In the genomic region with DNA sequence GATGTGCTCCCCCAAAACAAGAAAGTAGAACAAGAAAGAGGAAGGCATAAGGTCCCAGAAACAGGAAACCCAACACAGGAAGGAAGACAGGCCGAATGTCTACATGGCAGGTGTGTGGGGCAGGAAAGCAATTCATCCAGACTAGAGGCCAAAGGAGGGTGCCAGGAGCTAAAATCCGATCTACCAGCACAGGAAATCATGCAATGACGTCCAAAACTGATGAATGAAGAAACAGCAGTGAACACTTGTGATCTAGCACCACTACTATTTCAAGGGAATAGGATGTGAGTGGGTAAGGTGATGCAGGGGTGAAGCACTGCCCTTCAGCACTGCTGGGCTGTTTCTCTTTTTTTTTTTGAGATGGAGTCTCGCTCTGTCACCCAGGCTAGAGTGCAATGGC, we compare ENCODE assay signal across 13 cellular contexts. TPM values are rescaled to one million over a fixed set of nuclear protein-coding genes. Genes with fewer than 3 reads are reported as not detected.
DNase-seq lines count a peak whose midpoint lies in the region; ATAC-seq and TF ChIP-seq lines count a peak whose summit lies in the region.
"Had no signal": no experiment of that assay in that cellular context is flagged by ENCODE, and none has a peak within 500 bp of the region (broad histone marks: within the 10 kb centered on the region; RNA-seq: fewer than 3 reads in every experiment).

No MANE protein-coding gene starts in this region.

- no peaks in the 10 kb centered on the region for H3K9me3 ChIP-seq in left ventricle myocardium inferior (replicated peaks)
- no peaks in the 10 kb centered on the region for H3K9me3 ChIP-seq in Karpas-422 (ENCODE audit: low read length)

- no peaks in the 10 kb centered on the region for H3K9me3 Mint-ChIP-seq in stimulated activated naive CD8-positive, alpha-beta T cell treated with anti-CD3 and anti-CD28 coated beads, Interleukin-15, amount 100 ng/mL, for 72 hours
- H3K9me3 Mint-ChIP-seq: IgD-negative memory B cell, nephron had no signal

- no peak for TF ChIP-seq CTCF in left ventricle myocardium inferior (IDR thresholded peaks at IDR 0.05; ENCODE audit: borderline replicate concordance)

- H3K4me3 ChIP-seq in left ventricle myocardium inferior (no peak overlapping the region), Karpas-422 (ENCODE audit: low read length) (no peak overlapping the region)

- H3K27me3 Mint-ChIP-seq in stimulated activated naive CD8-positive, alpha-beta T cell treated with anti-CD3 and anti-CD28 coated beads, Interleukin-15, amount 100 ng/mL, for 72 hours: no peaks in the 10 kb centered on the region
- H3K27me3 Mint-ChIP-seq: IgD-negative memory B cell had no signal

- no peaks in the 10 kb centered on the region for H4K20me1 ChIP-seq in Karpas-422 (ENCODE audit: insufficient read depth, low read depth, low read length)

- H3K36me3 ChIP-seq in left ventricle myocardium inferior (peaks cover 40% of the 10 kb centered on the region), Karpas-422 (ENCODE audit: insufficient read depth, low read length) (no peaks in the 10 kb centered on the region)

- ATAC-seq in Right ventricle myocardium inferior: no peak
- peak; percentile 40 for ATAC-seq in stimulated activated naive CD8-positive, alpha-beta T cell treated with anti-CD3 and anti-CD28 coated beads, Interleukin-15, amount 100 ng/mL, for 72 hours
- ATAC-seq in HG03135 (IDR thresholded peaks at IDR 0.05; ENCODE audit: unreplicated experiment): no peak

- H3K79me2 ChIP-seq in Karpas-422 (ENCODE audit: low read length): no peaks in the 10 kb centered on the region

- peaks cover 30% of the 10 kb centered on the region for H3K4me1 Mint-ChIP-seq in stimulated activated naive CD8-positive, alpha-beta T cell treated with anti-CD3 and anti-CD28 coated beads, Interleukin-15, amount 100 ng/mL, for 72 hours

- peak overlapping the region; percentile 75 for H3K27ac ChIP-seq in left ventricle myocardium inferior (replicated peaks)
- no peak overlapping the region for H3K27ac ChIP-seq in Karpas-422 (ENCODE audit: low read length)
- H3K27ac ChIP-seq in caudate nucleus (ENCODE audit: low read depth, low read length): no peak overlapping the region
- H3K27ac ChIP-seq: foreskin keratinocyte had no signal

- DNase-seq in left ventricle myocardium inferior: no peak
- DNase-seq in Right ventricle myocardium inferior (ENCODE audit: missing footprints): no peak
- peak; percentile 46 for DNase-seq in NOMO-1 treated with DMSO at 0.1 percent for 48 hours (lab: John Stamatoyannopoulos, UW; ENCODE audit: unreplicated experiment)
- peak; percentile 5 for DNase-seq in central memory CD4-positive, alpha-beta T cell
- no peak for DNase-seq in stimulated activated naive CD8-positive, alpha-beta T cell treated with anti-CD3 and anti-CD28 coated beads, Interleukin-15, amount 100 ng/mL, for 72 hours
- DNase-seq in Karpas-422: no peak
- no peak for DNase-seq in caudate nucleus (lab: John Stamatoyannopoulos, UW)
- DNase-seq: DMS 273 treated with DMSO at 0.1 percent for 48 hours, foreskin keratinocyte, NCI-H1436 had no signal

- H3K4me2 ChIP-seq in Karpas-422 (ENCODE audit: low read depth, low read length, poor library complexity, severe bottlenecking): no peak overlapping the region

- intact Hi-C loops in left ventricle myocardium inferior (cut with micrococcal nuclease) (loop anchor here (10.0 kb wide), 1 partner anchor 56 kb away; the partner anchor contains the start of gene DOCK9), Right ventricle myocardium inferior (cut with DNase I) (no loop called here)

- H3K27me3 ChIP-seq in left ventricle myocardium inferior (ENCODE audit: low read depth) (no peaks in the 10 kb centered on the region), Karpas-422 (ENCODE audit: low read length) (no peaks in the 10 kb centered on the region)
- H3K27me3 ChIP-seq: foreskin keratinocyte had no signal

- no peak overlapping the region for H3K27ac Mint-ChIP-seq in stimulated activated naive CD8-positive, alpha-beta T cell treated with anti-CD3 and anti-CD28 coated beads, Interleukin-15, amount 100 ng/mL, for 72 hours
- H3K27ac Mint-ChIP-seq: IgD-negative memory B cell had no signal

- H3K4me3 Mint-ChIP-seq in stimulated activated naive CD8-positive, alpha-beta T cell treated with anti-CD3 and anti-CD28 coated beads, Interleukin-15, amount 100 ng/mL, for 72 hours: no peak overlapping the region
- H3K4me3 Mint-ChIP-seq: nephron had no signal

- H3K4me1 ChIP-seq in left ventricle myocardium inferior: peaks cover 87% of the 10 kb centered on the region
- no peaks in the 10 kb centered on the region for H3K4me1 ChIP-seq in Karpas-422 (ENCODE audit: low read length)
- H3K4me1 ChIP-seq: foreskin keratinocyte had no signal

- H2AFZ ChIP-seq in Karpas-422 (ENCODE audit: low read length): no peak overlapping the region

- H3K9me2 ChIP-seq in Karpas-422 (replicated peaks; ENCODE audit: insufficient read depth, low read length): no peaks in the 10 kb centered on the region

- no peak overlapping the region for H3K9ac ChIP-seq in Karpas-422 (ENCODE audit: low read length)

RNA-seq across cellular contexts. Expression of gene DOCK9, which starts 59.1 kb away (rescaled TPM):
- total RNA-seq in left ventricle myocardium inferior: 36.8 TPM
- total RNA-seq in Right ventricle myocardium inferior: 34.9 TPM
- 3.7 and 6.7 TPM in 2 replicates for total RNA-seq in Karpas-422 (2014; rRNA removed; shearing (Covaris generic); ENCODE audit: low replicate concordance)

Comparison
In these comparisons a context has a peak if more than half of its experiments do, and no peak if none do; other contexts are left out.
1. DNase-seq: peak in NOMO-1 treated with DMSO at 0.1 percent for 48 hours (single experiment) and central memory CD4-positive, alpha-beta T cell (single experiment); none in left ventricle myocardium inferior (single experiment), Right ventricle myocardium inferior (single experiment), stimulated activated naive CD8-positive, alpha-beta T cell treated with anti-CD3 and anti-CD28 coated beads, Interleukin-15, amount 100 ng/mL, for 72 hours (0 of 2), Karpas-422 (single experiment) and caudate nucleus (0 of 61).